ENCODE assay signal across 30 cellular contexts in genomic region chr6:138605958-138606357, GRCh38.
"Had no signal": no experiment of that assay in that cellular context is flagged by ENCODE, and none has a peak within 500 bp of the region (broad histone marks: within the 10 kb centered on the region; RNA-seq: fewer than 3 reads in every experiment).

No MANE protein-coding gene starts in this region.

- H3K4me3 ChIP-seq: adrenal gland, ascending aorta, body of pancreas, breast epithelium, colonic mucosa had no signal

- DNase-seq: activated B cell treated with CpG ODN at 0.5 μM for 24 hours; activated CD4-positive, alpha-beta memory T cell treated with anti-CD3 and anti-CD28 coated beads for 36 hours; activated CD4-positive, alpha-beta T cell treated with anti-CD3 and anti-CD28 coated beads for 4 hours; activated CD4-positive, alpha-beta T cell treated with anti-CD3 and anti-CD28 coated beads, Interleukin-2, amount 10 ng/mL, durations not matched to agents 24 days and 14 days; activated CD4-positive, alpha-beta T cell treated with anti-CD3 and anti-CD28 coated beads, Interleukin-2, amount 50 U/mL, for 1 hour; activated CD4-positive, alpha-beta T cell treated with anti-CD3 and anti-CD28 coated beads, Interleukin-2, amount 50 U/mL, for 4 hours; activated CD4-positive, CD25-positive, alpha-beta regulatory T cell treated with anti-CD3 and anti-CD28 coated beads, Interleukin-2, amount 50 U/mL, for 72 hours; activated CD8-positive, alpha-beta memory T cell treated with anti-CD3 and anti-CD28 coated beads, Interleukin-2, amount 50 U/mL, for 4 hours; activated CD8-positive, alpha-beta T cell treated with anti-CD3 and anti-CD28 coated beads for 36 hours; activated effector memory CD4-positive, alpha-beta T cell treated with anti-CD3 and anti-CD28 coated beads, Interleukin-2, amount 50 U/mL, for 16 hours; activated gamma-delta T cell treated with Interleukin-2 at 50 U/mL for 16 hours; activated naive CD4-positive, alpha-beta T cell; activated naive CD4-positive, alpha-beta T cell treated with anti-CD3 and anti-CD28 coated beads for 36 hours; activated naive CD4-positive, alpha-beta T cell treated with anti-CD3 and anti-CD28 coated beads, Interleukin-2, amount 50 U/mL, for 16 hours; activated naive CD8-positive, alpha-beta T cell treated with anti-CD3 and anti-CD28 coated beads for 36 hours; activated T-cell treated with anti-CD3 and anti-CD28 coated beads for 4 hours; activated T-cell treated with anti-CD3 and anti-CD28 coated beads, Interleukin-2, amount 50 U/mL, for 1 hour; activated T-cell treated with anti-CD3 and anti-CD28 coated beads, Interleukin-2, amount 50 U/mL, for 4 hours; activated T-cell treated with anti-CD3 and anti-CD28 coated beads, Interleukin-2, amount 50 U/mL, for 72 hours; adrenal gland; amygdala; anterior cingulate cortex; body of pancreas; brain microvascular endothelial cell; cerebellar nuclear complex; colonic mucosa; T-helper 1 cell; T-helper 9 cell had no signal
